ENCODE assay signal across 9 cellular contexts in the genomic region with DNA sequence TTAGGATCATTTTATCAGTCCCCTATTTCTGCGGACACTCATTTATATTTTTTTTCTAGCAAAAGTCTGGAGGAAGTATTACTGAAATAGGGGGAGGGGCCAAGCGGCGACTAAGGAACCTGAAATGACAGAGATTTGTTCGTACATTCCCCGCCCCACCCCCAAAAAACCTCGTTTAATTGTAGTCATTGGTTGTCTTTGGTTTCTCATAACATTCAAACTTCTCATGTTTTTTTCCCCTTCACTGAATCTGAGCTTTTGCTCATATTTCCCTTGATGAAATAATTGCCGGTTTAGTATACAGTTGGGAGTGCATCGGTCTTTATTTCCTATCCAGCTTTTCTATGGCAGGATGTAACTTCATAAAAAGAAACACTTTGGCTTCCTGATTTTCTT. TPM values are rescaled to one million over a fixed set of nuclear protein-coding genes. Genes with fewer than 3 reads are reported as not detected.
A peak's percentile ranks its signal among the peaks of the same experiment; 100 is the strongest.
DNase-seq lines count a peak whose midpoint lies in the region; ATAC-seq and TF ChIP-seq lines count a peak whose summit lies in the region.
"Had no signal": no experiment of that assay in that cellular context is flagged by ENCODE, and none has a peak within 500 bp of the region (broad histone marks: within the 10 kb centered on the region; RNA-seq: fewer than 3 reads in every experiment).

No MANE protein-coding gene starts in this region.

- H3K36me3 Mint-ChIP-seq in stimulated activated naive B cell treated with anti-CD40 and anti-IgM and Interleukin-4, amounts not matched to agents 10 μg/mL and 1 μg/mL and 100 μg/mL, for 72 hours: peaks cover 5 to 10% of the 10 kb centered on the region in 2 donors

- H3K27ac Mint-ChIP-seq in stimulated activated naive B cell treated with anti-CD40 and anti-IgM and Interleukin-4, amounts not matched to agents 10 μg/mL and 1 μg/mL and 100 μg/mL, for 72 hours: peak overlapping the region; percentile 94

- H3K9me3 ChIP-seq in HAP-1 (no peaks in the 10 kb centered on the region), RWPE2 (ENCODE audit: severe bottlenecking) (no peaks in the 10 kb centered on the region)
- H3K9me3 ChIP-seq: adrenal gland had no signal

- no peaks in the 10 kb centered on the region for H3K27me3 Mint-ChIP-seq in stimulated activated naive B cell treated with anti-CD40 and anti-IgM and Interleukin-4, amounts not matched to agents 10 μg/mL and 1 μg/mL and 100 μg/mL, for 72 hours

- no peaks in the 10 kb centered on the region for H3K27me3 ChIP-seq in HAP-1 (ENCODE audit: low read depth)
- H3K27me3 ChIP-seq in RWPE2 (ENCODE audit: insufficient read depth, poor library complexity, severe bottlenecking): no peaks in the 10 kb centered on the region

- peak overlapping the region; percentile 54 for H3K4me3 ChIP-seq in HAP-1
- H3K4me3 ChIP-seq in RWPE2 (ENCODE audit: severe bottlenecking): peak overlapping the region; percentile 90

- TF ChIP-seq CTCF in RWPE2 (IDR thresholded peaks at IDR 0.05; ENCODE audit: poor library complexity, severe bottlenecking): no peak

- no peak for ATAC-seq in RWPE2 (ENCODE audit: low read depth)
- ATAC-seq in stimulated activated naive B cell treated with anti-CD40 and anti-IgM and Interleukin-4, amounts not matched to agents 10 μg/mL and 1 μg/mL and 100 μg/mL, for 72 hours (replicated peaks): no peak

- H3K4me1 ChIP-seq in HAP-1 (no peaks in the 10 kb centered on the region), RWPE2 (ENCODE audit: insufficient read depth, poor library complexity, severe bottlenecking) (peaks cover 7% of the 10 kb centered on the region)

- in situ Hi-C loops in HAP-1 (cut with MboI; ENCODE audit: low sequenced_read_pairs): no loop called here

- H3K4me1 Mint-ChIP-seq in stimulated activated naive B cell treated with anti-CD40 and anti-IgM and Interleukin-4, amounts not matched to agents 10 μg/mL and 1 μg/mL and 100 μg/mL, for 72 hours: peaks cover 15 to 33% of the 10 kb centered on the region in 2 donors

- H3K4me3 Mint-ChIP-seq in stimulated activated naive B cell treated with anti-CD40 and anti-IgM and Interleukin-4, amounts not matched to agents 10 μg/mL and 1 μg/mL and 100 μg/mL, for 72 hours: peak overlapping the region; percentile 86 to 97

- no peak overlapping the region for H3K27ac ChIP-seq in RWPE2 (ENCODE audit: poor library complexity, severe bottlenecking)

- no peaks in the 10 kb centered on the region for H3K36me3 ChIP-seq in HAP-1 (replicated peaks)
- no peaks in the 10 kb centered on the region for H3K36me3 ChIP-seq in RWPE2 (ENCODE audit: low read depth)
- H3K36me3 ChIP-seq: adrenal gland had no signal

- H3K9me3 Mint-ChIP-seq in stimulated activated naive B cell treated with anti-CD40 and anti-IgM and Interleukin-4, amounts not matched to agents 10 μg/mL and 1 μg/mL and 100 μg/mL, for 72 hours: peaks cover 0 to 3% of the 10 kb centered on the region in 2 donors

- DNase-seq in HAP-1 (ENCODE audit: low spot score in 2 of 2) (peak in 1 of 2 experiments; percentile 46), RWPE2 (ENCODE audit: low spot score) (no peak), astrocyte of the hippocampus (ENCODE audit: low read depth, low spot score) (peak; percentile 52), lung microvascular endothelial cell (ENCODE audit: low read depth in 2 of 2) (peak; percentile 38 to 68), midbrain (lab: John Stamatoyannopoulos, UW) (no peak), inferior parietal cortex (ENCODE audit: extremely low spot score) (no peak), kidney glomerular epithelial cell (lab: John Stamatoyannopoulos, UW) (no peak)
- DNase-seq in stimulated activated naive B cell treated with anti-CD40 and anti-IgM and Interleukin-4, amounts not matched to agents 10 μg/mL and 1 μg/mL and 100 μg/mL, for 72 hours: peak; percentile 12

RNA-seq across cellular contexts. Expression of a gene that starts 0.8 kb away (rescaled TPM):
- total RNA-seq in lung microvascular endothelial cell: 53.4 and 77.0 TPM in 2 replicates

Comparison
In these comparisons a context has a peak if more than half of its experiments do, and no peak if none do; other contexts are left out.
1. DNase-seq: peak in astrocyte of the hippocampus (single experiment), lung microvascular endothelial cell (2 of 2) and stimulated activated naive B cell treated with anti-CD40 and anti-IgM and Interleukin-4, amounts not matched to agents 10 μg/mL and 1 μg/mL and 100 μg/mL, for 72 hours (single experiment); none in RWPE2 (single experiment), midbrain (single experiment), inferior parietal cortex (single experiment) and kidney glomerular epithelial cell (single experiment).